In the genomic region with DNA sequence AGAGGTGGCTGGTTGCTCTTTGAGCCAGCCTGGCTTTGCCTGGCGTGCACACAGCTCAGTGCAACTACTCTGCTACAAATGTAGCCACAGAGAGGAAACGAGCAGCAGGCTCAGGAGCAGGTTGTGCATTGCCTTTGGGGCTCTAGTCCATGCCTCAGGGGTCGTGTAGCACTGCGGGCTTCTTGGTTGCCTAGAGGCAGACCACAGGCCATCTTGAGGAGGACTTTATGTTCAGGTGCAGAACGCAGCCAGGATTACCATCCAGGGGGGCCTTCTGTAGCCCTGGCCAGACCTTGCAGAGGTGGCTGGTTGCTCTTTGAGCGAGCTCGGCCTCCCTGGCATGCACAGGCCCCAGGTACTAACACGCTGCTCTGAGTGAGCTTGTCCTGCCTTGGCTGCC, we compare ENCODE assay signal across 4 cellular contexts. TPM values are rescaled to one million over a fixed set of nuclear protein-coding genes. Genes with fewer than 3 reads are reported as not detected.
"Had no signal": no experiment of that assay in that cellular context is flagged by ENCODE, and none has a peak within 500 bp of the region (broad histone marks: within the 10 kb centered on the region; RNA-seq: fewer than 3 reads in every experiment).

No MANE protein-coding gene starts in this region.

RNA-seq across cellular contexts. Expression of a gene that starts 41.2 kb away (rescaled TPM):
- total RNA-seq: HepG2, HT-29, IMR-90, K562 had no signal
- polyA plus RNA-seq: HepG2, IMR-90, K562 had no signal
